ENCODE assay signal across 14 cellular contexts in the genomic region with DNA sequence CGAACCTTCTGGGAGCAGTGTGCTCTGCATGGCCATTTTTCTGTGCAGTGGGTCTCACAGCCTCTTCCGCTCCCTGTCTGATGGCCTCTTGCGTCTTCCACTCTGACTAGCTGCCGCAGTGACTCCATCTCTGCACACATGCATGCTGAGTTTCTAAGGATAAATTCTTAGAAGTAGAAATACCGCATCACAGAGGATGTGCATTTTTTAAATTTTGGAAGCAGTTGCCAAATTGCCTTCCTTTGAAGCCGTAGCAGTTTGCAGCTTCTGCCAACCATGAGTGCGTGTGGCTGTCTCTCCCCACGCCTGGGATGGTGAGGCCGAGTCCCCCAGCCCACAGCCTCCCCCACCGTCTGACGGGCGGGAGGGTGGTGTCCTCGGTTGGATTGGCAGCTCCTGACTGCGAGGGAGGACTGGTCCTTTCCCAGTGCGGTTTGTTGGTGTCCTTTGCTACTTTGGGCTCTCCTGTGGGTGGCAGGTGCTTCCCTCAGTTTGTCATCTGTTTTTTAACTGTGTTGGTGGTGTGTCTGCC. TPM values are rescaled to one million over a fixed set of nuclear protein-coding genes. Genes with fewer than 3 reads are reported as not detected.
DNase-seq lines count a peak whose midpoint lies in the region; ATAC-seq and TF ChIP-seq lines count a peak whose summit lies in the region.
"Had no signal": no experiment of that assay in that cellular context is flagged by ENCODE, and none has a peak within 500 bp of the region (broad histone marks: within the 10 kb centered on the region; RNA-seq: fewer than 3 reads in every experiment).

No MANE protein-coding gene starts in this region.

- peaks cover 1% of the 10 kb centered on the region; the same call in 1 of the 2 replicates for H3K36me3 Mint-ChIP-seq in WTC11
- H3K36me3 Mint-ChIP-seq in activated CD4-positive, alpha-beta memory T cell treated with anti-CD3 and anti-CD28 coated beads, Interleukin-2, amount 10 ng/mL, durations not matched to agents 7 days and 5 days (ENCODE audit: low read depth): peaks cover 6% of the 10 kb centered on the region

- peak; percentile 46 for DNase-seq in G401 (ENCODE audit: low spot score)
- DNase-seq in WTC11 (ENCODE audit: low spot score): no peak
- peak; percentile 22 for DNase-seq in fibroblast of pulmonary artery (ENCODE audit: low read depth)
- DNase-seq in superior temporal gyrus (ENCODE audit: extremely low spot score): peak; percentile 39
- no peak for DNase-seq in activated CD4-positive, alpha-beta memory T cell treated with anti-CD3 and anti-CD28 coated beads, Interleukin-2, amount 10 ng/mL, durations not matched to agents 7 days and 5 days
- no peak for DNase-seq in AG20443 (ENCODE audit: low spot score)
- DNase-seq in GM03348 (ENCODE audit: low spot score): no peak
- DNase-seq: activated naive CD4-positive, alpha-beta T cell; islet precursor cell; midbrain; NCI-H1048; stimulated activated CD4-positive, alpha-beta T cell treated with anti-CD3 and anti-CD28 coated beads, Interleukin-12 subunit alpha, Interleukin-12 subunit beta, amount 100 ng/mL, for 4 hours had no signal

- no peak overlapping the region for H3K4me3 ChIP-seq in fibroblast of pulmonary artery (replicated peaks; ENCODE audit: low read depth, low read length)
- H3K4me3 ChIP-seq: SJSA1 had no signal

- TF ChIP-seq CTCF in WTC11 (IDR thresholded peaks at IDR 0.05) (no peak), fibroblast of pulmonary artery (IDR thresholded peaks at IDR 0.05; ENCODE audit: low read length, missing control alignments) (no peak)

- no peak overlapping the region for H3K4me3 Mint-ChIP-seq in WTC11
- no peak overlapping the region for H3K4me3 Mint-ChIP-seq in activated CD4-positive, alpha-beta memory T cell treated with anti-CD3 and anti-CD28 coated beads, Interleukin-2, amount 10 ng/mL, durations not matched to agents 7 days and 5 days

- POLR2A ChIA-PET in WTC11 (lab: Charles Lee): no interaction called here
- POLR2A ChIA-PET in activated CD4-positive, alpha-beta memory T cell treated with anti-CD3 and anti-CD28 coated beads, Interleukin-2, amount 10 ng/mL, durations not matched to agents 7 days and 5 days (lab: Charles Lee): no interaction called here

- no peak for ATAC-seq in WTC11

- no peaks in the 10 kb centered on the region for H3K9me3 Mint-ChIP-seq in WTC11
- H3K9me3 Mint-ChIP-seq in activated CD4-positive, alpha-beta memory T cell treated with anti-CD3 and anti-CD28 coated beads, Interleukin-2, amount 10 ng/mL, durations not matched to agents 7 days and 5 days: no peaks in the 10 kb centered on the region

- in situ Hi-C loops in G401 (cut with HindIII; ENCODE audit: low sequenced_read_pairs): no loop called here

- H3K4me1 Mint-ChIP-seq in WTC11: peaks cover 52% of the 10 kb centered on the region
- peaks cover 19% of the 10 kb centered on the region for H3K4me1 Mint-ChIP-seq in activated CD4-positive, alpha-beta memory T cell treated with anti-CD3 and anti-CD28 coated beads, Interleukin-2, amount 10 ng/mL, durations not matched to agents 7 days and 5 days

- peak overlapping the region; percentile 84 for H3K27ac Mint-ChIP-seq in WTC11
- no peak overlapping the region for H3K27ac Mint-ChIP-seq in activated CD4-positive, alpha-beta memory T cell treated with anti-CD3 and anti-CD28 coated beads, Interleukin-2, amount 10 ng/mL, durations not matched to agents 7 days and 5 days

- CTCF ChIA-PET in WTC11 (lab: Charles Lee): interaction anchor here (0.9 to 4.8 kb wide), 5 partner anchors 11 to 86 kb away, joined by 3 to 31 read pairs (median 4); no protein-coding TSS in a partner anchor
- CTCF ChIA-PET in activated CD4-positive, alpha-beta memory T cell treated with anti-CD3 and anti-CD28 coated beads, Interleukin-2, amount 10 ng/mL, durations not matched to agents 7 days and 5 days (lab: Charles Lee): interaction anchor here (2.0 kb wide), 1 partner anchor 29 kb away, joined by 5 read pairs; no protein-coding TSS in a partner anchor

- no peaks in the 10 kb centered on the region for H3K27me3 Mint-ChIP-seq in WTC11 (ENCODE audit: low read depth)
- H3K27me3 Mint-ChIP-seq in activated CD4-positive, alpha-beta memory T cell treated with anti-CD3 and anti-CD28 coated beads, Interleukin-2, amount 10 ng/mL, durations not matched to agents 7 days and 5 days: no peaks in the 10 kb centered on the region

TF ChIP-seq in WTC11, 78 proteins besides CTCF, POLR2A, EP300 and RAD21:
- TF ChIP-seq ZNF671 (CRISPR knock-in tag; IDR thresholded peaks at IDR 0.05) (no peak), SOX15 (CRISPR knock-in tag; IDR thresholded peaks at IDR 0.05) (no peak), NR3C1 (CRISPR knock-in tag; conservative IDR thresholded peaks at IDR 0.05; ENCODE audit: low read depth) (no peak)

RNA-seq across cellular contexts. Expression of a gene that starts 9.8 kb away (rescaled TPM):
- total RNA-seq in G401 (2014; rRNA removed; shearing (Covaris generic)): 76.0 and 81.3 TPM in 2 replicates
- total RNA-seq in WTC11 (2021): 43.6 to 60.8 TPM (median 44.4 TPM) in 3 replicates
- 10 to 100 TPM; 72.2 to 75.6 TPM for total RNA-seq in activated CD4-positive, alpha-beta memory T cell treated with anti-CD3 and anti-CD28 coated beads, Interleukin-2, amount 10 ng/mL, durations not matched to agents 7 days and 5 days

RNA-seq across cellular contexts. Expression of a gene that starts 15.5 kb away (rescaled TPM):
- 53.9 and 64.8 TPM in 2 replicates for total RNA-seq in G401 (2014; rRNA removed; shearing (Covaris generic))
- total RNA-seq in WTC11 (2021): 16.9 to 22.2 TPM (median 18.3 TPM) in 3 replicates
- 10 to 100 TPM; 11.1 to 11.8 TPM for total RNA-seq in activated CD4-positive, alpha-beta memory T cell treated with anti-CD3 and anti-CD28 coated beads, Interleukin-2, amount 10 ng/mL, durations not matched to agents 7 days and 5 days

RNA-seq across cellular contexts. Expression of a gene that starts 23.0 kb away (rescaled TPM):
- not detected in 2 replicates for total RNA-seq in G401 (2014; rRNA removed; shearing (Covaris generic))
- total RNA-seq in WTC11 (2021): 3.3 to 6.3 TPM (median 4.7 TPM) in 3 replicates
- 1 to 10 TPM; 4.3 to 6.6 TPM for total RNA-seq in activated CD4-positive, alpha-beta memory T cell treated with anti-CD3 and anti-CD28 coated beads, Interleukin-2, amount 10 ng/mL, durations not matched to agents 7 days and 5 days

RNA-seq across cellular contexts. Expression of a gene that starts 32.7 kb away (rescaled TPM):
- not detected in 2 replicates for total RNA-seq in G401 (2014; rRNA removed; shearing (Covaris generic))
- not detected in 3 replicates for total RNA-seq in WTC11 (2021)
- not detected for total RNA-seq in activated CD4-positive, alpha-beta memory T cell treated with anti-CD3 and anti-CD28 coated beads, Interleukin-2, amount 10 ng/mL, durations not matched to agents 7 days and 5 days
- total RNA-seq: SJSA1, subcutaneous adipose tissue had no signal

RNA-seq across cellular contexts. Expression of a gene that starts 35.6 kb away (rescaled TPM):
- total RNA-seq in G401 (2014; rRNA removed; shearing (Covaris generic)): 0.24 TPM in 1 of 2 replicates, not detected in the other
- total RNA-seq in WTC11 (2021): 2.8 to 9.9 TPM (median 7.4 TPM) in 3 replicates
- total RNA-seq in activated CD4-positive, alpha-beta memory T cell treated with anti-CD3 and anti-CD28 coated beads, Interleukin-2, amount 10 ng/mL, durations not matched to agents 7 days and 5 days: not detected
- total RNA-seq: SJSA1, subcutaneous adipose tissue had no signal

Comparison
In these comparisons a context has a peak if more than half of its experiments do, and no peak if none do; other contexts are left out.
1. DNase-seq: peak in G401 (single experiment), fibroblast of pulmonary artery (single experiment) and superior temporal gyrus (single experiment); none in WTC11 (single experiment), activated CD4-positive, alpha-beta memory T cell treated with anti-CD3 and anti-CD28 coated beads, Interleukin-2, amount 10 ng/mL, durations not matched to agents 7 days and 5 days (single experiment), AG20443 (single experiment) and GM03348 (single experiment).